Comparison of ENCODE assay signal across 16 cellular contexts in the genomic region with DNA sequence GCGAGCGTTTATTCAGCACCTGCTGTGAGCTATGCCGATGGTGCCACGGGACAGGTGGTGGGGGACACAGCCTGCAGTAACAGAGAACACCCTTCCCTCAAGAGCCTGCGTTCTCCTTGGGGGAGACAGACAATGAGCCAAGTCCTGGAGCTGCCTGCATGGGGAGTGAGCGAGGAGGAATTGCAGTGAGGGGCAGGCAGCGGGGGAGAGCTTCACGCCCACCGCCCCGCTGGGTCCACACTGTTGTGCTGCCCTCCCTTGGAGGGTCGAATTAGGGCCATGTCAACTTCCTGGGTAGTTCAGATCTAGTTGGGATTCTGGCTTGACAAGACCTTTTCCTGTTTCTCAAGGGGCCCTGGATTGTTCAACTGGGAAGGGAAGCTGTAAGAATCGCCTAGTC. TPM values are rescaled to one million over a fixed set of nuclear protein-coding genes. Genes with fewer than 3 reads are reported as not detected.
DNase-seq lines count a peak whose midpoint lies in the region; ATAC-seq and TF ChIP-seq lines count a peak whose summit lies in the region.
"Had no signal": no experiment of that assay in that cellular context is flagged by ENCODE, and none has a peak within 500 bp of the region (broad histone marks: within the 10 kb centered on the region; RNA-seq: fewer than 3 reads in every experiment).

No MANE protein-coding gene starts in this region.

- ATAC-seq in RWPE2 (ENCODE audit: low read depth) (no peak), HG03354 (IDR thresholded peaks at IDR 0.05; ENCODE audit: poor library complexity, severe bottlenecking, unreplicated experiment) (no peak)
- ATAC-seq: K562 had no signal

- intact Hi-C loops in sigmoid colon (cut with DNase I) = no loop called here

- H3K4me1 ChIP-seq in RWPE2 (ENCODE audit: insufficient read depth, poor library complexity, severe bottlenecking) (no peaks in the 10 kb centered on the region), sigmoid colon (no peaks in the 10 kb centered on the region)
- H3K4me1 ChIP-seq: Caco-2 had no signal

- no peak overlapping the region for H3K4me3 ChIP-seq in RWPE2 (ENCODE audit: severe bottlenecking)
- H3K4me3 ChIP-seq in sigmoid colon = no peak overlapping the region
- H3K4me3 ChIP-seq: K562 had no signal

- no peaks in the 10 kb centered on the region for H3K9me3 ChIP-seq in RWPE2 (ENCODE audit: severe bottlenecking)
- H3K9me3 ChIP-seq in sigmoid colon = no peaks in the 10 kb centered on the region
- H3K9me3 ChIP-seq: Caco-2 had no signal

- TF ChIP-seq EP300 in sigmoid colon (IDR thresholded peaks at IDR 0.05) = no peak

- H3K36me3 ChIP-seq in RWPE2 (ENCODE audit: low read depth) (no peaks in the 10 kb centered on the region), sigmoid colon (no peaks in the 10 kb centered on the region)

- 74 to 81% methylated on average over 12 of the region's 12 CpGs for WGBS in sigmoid colon, 2 donors

- TF ChIP-seq CTCF in GM13976 (IDR thresholded peaks at IDR 0.05; ENCODE audit: borderline replicate concordance, control extremely low read depth, extremely low read depth, insufficient read depth, missing control alignments) (no peak), RWPE2 (IDR thresholded peaks at IDR 0.05; ENCODE audit: poor library complexity, severe bottlenecking) (no peak), sigmoid colon (IDR thresholded peaks at IDR 0.05) (no peak)

- no peak for TF ChIP-seq POLR2A in sigmoid colon (IDR thresholded peaks at IDR 0.05)

- DNase-seq in NCI-H748 (lab: John Stamatoyannopoulos, UW; ENCODE audit: unreplicated experiment) (peak; percentile 50), NCI-H748 treated with DMSO at 0.1 percent for 48 hours (lab: John Stamatoyannopoulos, UW) (no peak), GM13976 (ENCODE audit: low spot score) (peak; percentile 2), RWPE2 (ENCODE audit: low spot score) (peak; percentile 38), sigmoid colon (peak; percentile 19), NCI-H2196 treated with DMSO at 0.1 percent for 48 hours (lab: John Stamatoyannopoulos, UW; ENCODE audit: unreplicated experiment) (no peak)
- DNase-seq: ACHN; Caco-2; CD4-positive, alpha-beta T cell; GF-D8; HCEC 1CT; HFFc6; IMR-90 had no signal

- in situ Hi-C loops in GM13976 (cut with MboI; ENCODE audit: low sequenced_read_pairs, unreplicated experiment) = loop anchor here (25.0 kb wide), 1 partner anchor 446 kb away; the partner anchor contains the start of gene B4GALT7

- H3K27me3 ChIP-seq in RWPE2 (ENCODE audit: insufficient read depth, poor library complexity, severe bottlenecking) (no peaks in the 10 kb centered on the region), sigmoid colon (no peaks in the 10 kb centered on the region)

- H3K27ac ChIP-seq in RWPE2 (ENCODE audit: poor library complexity, severe bottlenecking) (no peak overlapping the region), sigmoid colon (no peak overlapping the region)
- H3K27ac ChIP-seq: C4-2B had no signal

RNA-seq across cellular contexts. Expression of gene N4BP3, which starts 55.5 kb away (rescaled TPM):
- total RNA-seq in sigmoid colon = 1 to 10 TPM in 3 of 4 donors, under 1 TPM in 1; 0.95 to 3.0 (median 1.6) TPM
- polyA plus RNA-seq in sigmoid colon = 1 to 10 TPM in 2 of 3 donors, under 1 TPM in 1; 0.69 to 2.3 (median 1.2) TPM

Comparison
In these comparisons a context has a peak if more than half of its experiments do, and no peak if none do; other contexts are left out.
1. DNase-seq: peak in NCI-H748 (single experiment), GM13976 (single experiment), RWPE2 (single experiment) and sigmoid colon (single experiment); none in NCI-H748 treated with DMSO at 0.1 percent for 48 hours (single experiment) and NCI-H2196 treated with DMSO at 0.1 percent for 48 hours (single experiment).